ENCODE assay signal across 10 cellular contexts in genomic region chr2:43157506-43158232, GRCh38.
DNase-seq lines count a peak whose midpoint lies in the region; ATAC-seq and TF ChIP-seq lines count a peak whose summit lies in the region.
"Had no signal": no experiment of that assay in that cellular context is flagged by ENCODE, and none has a peak within 500 bp of the region (broad histone marks: within the 10 kb centered on the region; RNA-seq: fewer than 3 reads in every experiment).

No MANE protein-coding gene starts in this region.

- H3K9me3 ChIP-seq in adrenal gland (replicated peaks in 1 of 3) (no peaks in the 10 kb centered on the region), mesenchymal stem cell (ENCODE audit: control insufficient read depth, low read length) (no peaks in the 10 kb centered on the region), upper lobe of left lung (no peaks in the 10 kb centered on the region)
- H3K9me3 ChIP-seq: SJCRH30 had no signal

- H4K8ac ChIP-seq in mesenchymal stem cell (ENCODE audit: low read length), result peak overlapping the region; percentile 5

- no peak overlapping the region for H3K4ac ChIP-seq in mesenchymal stem cell (ENCODE audit: low read depth in 1 of 2, low read length in 2 of 2)

- H2AK5ac ChIP-seq in mesenchymal stem cell (ENCODE audit: low read length, severe bottlenecking), result peak overlapping the region; percentile 47

- H3K36me3 ChIP-seq in adrenal gland (replicated peaks in 1 of 2) (no peaks in the 10 kb centered on the region), mesenchymal stem cell (ENCODE audit: control insufficient read depth in 1 of 2, insufficient read depth in 2 of 2, low read depth in 1 of 2, low read length in 2 of 2) (no peaks in the 10 kb centered on the region), upper lobe of left lung (no peaks in the 10 kb centered on the region)
- H3K36me3 ChIP-seq: SJCRH30 had no signal

- no peaks in the 10 kb centered on the region for H3K27me3 Mint-ChIP-seq in activated naive CD4-positive, alpha-beta T cell treated with anti-CD3 and anti-CD28 coated beads, Interleukin-2, amount 50 U/mL, for 24 hours

- no peak overlapping the region for H2AFZ ChIP-seq in mesenchymal stem cell (ENCODE audit: low read depth, low read length)
- H2AFZ ChIP-seq: parathyroid adenoma had no signal

- peak overlapping the region in 3 of 5 donors; percentile 62 to 92 (median 85) for H3K27ac ChIP-seq in adrenal gland
- no peak overlapping the region for H3K27ac ChIP-seq in mesenchymal stem cell (ENCODE audit: low read length, poor library complexity, severe bottlenecking)
- peak overlapping the region; percentile 83 to 95 (median 90) for H3K27ac ChIP-seq in upper lobe of left lung
- H3K27ac ChIP-seq: SJCRH30 had no signal

- no peaks in the 10 kb centered on the region for H3K27me3 ChIP-seq in adrenal gland
- no peaks in the 10 kb centered on the region for H3K27me3 ChIP-seq in mesenchymal stem cell (ENCODE audit: control insufficient read depth in 1 of 2, insufficient read depth in 1 of 2, low read length in 2 of 2)
- no peaks in the 10 kb centered on the region for H3K27me3 ChIP-seq in upper lobe of left lung
- H3K27me3 ChIP-seq: SJCRH30 had no signal

- no peak overlapping the region for H3K18ac ChIP-seq in mesenchymal stem cell (ENCODE audit: low read depth in 1 of 2, low read length in 2 of 2)

- H3K27ac Mint-ChIP-seq in activated naive CD4-positive, alpha-beta T cell treated with anti-CD3 and anti-CD28 coated beads, Interleukin-2, amount 50 U/mL, for 24 hours, result peak overlapping the region; percentile 97

- H3K4me2 ChIP-seq in mesenchymal stem cell (ENCODE audit: low read length, poor library complexity, severe bottlenecking), result no peak overlapping the region

- no peak overlapping the region for H3K14ac ChIP-seq in mesenchymal stem cell (ENCODE audit: low read length in 2 of 2)

- H3K9me3 Mint-ChIP-seq in activated naive CD4-positive, alpha-beta T cell treated with anti-CD3 and anti-CD28 coated beads, Interleukin-2, amount 50 U/mL, for 24 hours, result no peaks in the 10 kb centered on the region

- intact Hi-C loops in adrenal gland (cut with DNase I), result no loop called here

- no peak for DNase-seq in activated naive CD4-positive, alpha-beta T cell treated with anti-CD3 and anti-CD28 coated beads, Interleukin-2, amount 50 U/mL, for 16 hours
- DNase-seq in adrenal gland (no peak), mesenchymal stem cell (no peak), upper lobe of left lung (peak; percentile 53 to 73), HK-2 (ENCODE audit: unreplicated experiment) (no peak), epidermal melanocyte (ENCODE audit: insufficient read length, low spot score) (no peak)
- no peak for DNase-seq in stimulated activated CD4-positive, alpha-beta T cell treated with anti-CD3 and anti-CD28 coated beads, Interleukin-1b, Interleukin-23, amount 100 ng/mL, for 48 hours
- DNase-seq: SJCRH30 had no signal

- H3K4me3 ChIP-seq in adrenal gland, result no peak overlapping the region
- no peak overlapping the region for H3K4me3 ChIP-seq in mesenchymal stem cell (ENCODE audit: insufficient read depth in 1 of 2, low read depth in 1 of 2, low read length in 2 of 2)
- H3K4me3 ChIP-seq in upper lobe of left lung, result no peak overlapping the region
- H3K4me3 ChIP-seq: SJCRH30 had no signal

- H3K4me1 Mint-ChIP-seq in activated naive CD4-positive, alpha-beta T cell treated with anti-CD3 and anti-CD28 coated beads, Interleukin-2, amount 50 U/mL, for 24 hours, result peaks cover 84% of the 10 kb centered on the region

- no peak overlapping the region for H4K91ac ChIP-seq in mesenchymal stem cell (ENCODE audit: low read length)

- WGBS in adrenal gland, 4 donors, result 86 to 95% (median 90%) methylated on average over 12 to 14 of the region's 14 CpGs
- 96% methylated on average over 14 of the region's 14 CpGs for WGBS in mesenchymal stem cell
- 82 to 91% methylated on average over 7 to 14 of the region's 14 CpGs for WGBS in upper lobe of left lung, 2 donors

- H2BK15ac ChIP-seq in mesenchymal stem cell (ENCODE audit: low read depth, poor library complexity, severe bottlenecking), result no peak overlapping the region

- no peak overlapping the region for H2BK12ac ChIP-seq in mesenchymal stem cell (ENCODE audit: low read length in 2 of 2)

- no peaks in the 10 kb centered on the region for H3K79me1 ChIP-seq in mesenchymal stem cell (replicated peaks; ENCODE audit: low read length, poor library complexity, severe bottlenecking)

- no peak overlapping the region for H3K23ac ChIP-seq in mesenchymal stem cell (ENCODE audit: low read length in 2 of 2)

- H2BK5ac ChIP-seq in mesenchymal stem cell (ENCODE audit: low read depth, low read length, poor library complexity, severe bottlenecking), result no peak overlapping the region

- no peak for TF ChIP-seq EP300 in upper lobe of left lung (IDR thresholded peaks at IDR 0.05)

- H3K4me3 Mint-ChIP-seq in activated naive CD4-positive, alpha-beta T cell treated with anti-CD3 and anti-CD28 coated beads, Interleukin-2, amount 50 U/mL, for 24 hours, result peak overlapping the region; percentile 87

- peaks cover 9 to 27% of the 10 kb centered on the region in 2 donors for H3K4me1 ChIP-seq in adrenal gland (replicated peaks in 1 of 2)
- peaks cover 19% of the 10 kb centered on the region for H3K4me1 ChIP-seq in mesenchymal stem cell (ENCODE audit: control insufficient read depth, insufficient read depth, low read depth, low read length)
- H3K4me1 ChIP-seq in upper lobe of left lung, result peaks cover 41 to 44% (median 42%) of the 10 kb centered on the region in 4 donors
- H3K4me1 ChIP-seq: SJCRH30 had no signal

- no peak for TF ChIP-seq CTCF in adrenal gland (IDR thresholded peaks at IDR 0.05)
- TF ChIP-seq CTCF in upper lobe of left lung (IDR thresholded peaks at IDR 0.05), result no peak

- TF ChIP-seq POLR2A in adrenal gland (IDR thresholded peaks at IDR 0.05) (no peak), upper lobe of left lung (IDR thresholded peaks at IDR 0.05) (no peak)

- peak overlapping the region; percentile 78 for H3K9ac ChIP-seq in mesenchymal stem cell (ENCODE audit: low read length)
- H3K9ac ChIP-seq: parathyroid adenoma had no signal

- H2BK120ac ChIP-seq in mesenchymal stem cell (ENCODE audit: low read depth, low read length), result no peak overlapping the region

- no peaks in the 10 kb centered on the region for H3K36me3 Mint-ChIP-seq in activated naive CD4-positive, alpha-beta T cell treated with anti-CD3 and anti-CD28 coated beads, Interleukin-2, amount 50 U/mL, for 24 hours

- ATAC-seq in upper lobe of left lung (ENCODE audit: low FRiP score in 2 of 2), result peak in 1 of 2 donors; percentile 2

Comparison
In these comparisons a context has a peak if more than half of its experiments do, and no peak if none do; other contexts are left out.
1. DNase-seq: peak in upper lobe of left lung (2 of 2); none in activated naive CD4-positive, alpha-beta T cell treated with anti-CD3 and anti-CD28 coated beads, Interleukin-2, amount 50 U/mL, for 16 hours (single experiment), adrenal gland (0 of 7), mesenchymal stem cell (single experiment), stimulated activated CD4-positive, alpha-beta T cell treated with anti-CD3 and anti-CD28 coated beads, Interleukin-1b, Interleukin-23, amount 100 ng/mL, for 48 hours (single experiment), HK-2 (single experiment) and epidermal melanocyte (single experiment).